1 cellular context compared by ENCODE assay signal in the genomic region with DNA sequence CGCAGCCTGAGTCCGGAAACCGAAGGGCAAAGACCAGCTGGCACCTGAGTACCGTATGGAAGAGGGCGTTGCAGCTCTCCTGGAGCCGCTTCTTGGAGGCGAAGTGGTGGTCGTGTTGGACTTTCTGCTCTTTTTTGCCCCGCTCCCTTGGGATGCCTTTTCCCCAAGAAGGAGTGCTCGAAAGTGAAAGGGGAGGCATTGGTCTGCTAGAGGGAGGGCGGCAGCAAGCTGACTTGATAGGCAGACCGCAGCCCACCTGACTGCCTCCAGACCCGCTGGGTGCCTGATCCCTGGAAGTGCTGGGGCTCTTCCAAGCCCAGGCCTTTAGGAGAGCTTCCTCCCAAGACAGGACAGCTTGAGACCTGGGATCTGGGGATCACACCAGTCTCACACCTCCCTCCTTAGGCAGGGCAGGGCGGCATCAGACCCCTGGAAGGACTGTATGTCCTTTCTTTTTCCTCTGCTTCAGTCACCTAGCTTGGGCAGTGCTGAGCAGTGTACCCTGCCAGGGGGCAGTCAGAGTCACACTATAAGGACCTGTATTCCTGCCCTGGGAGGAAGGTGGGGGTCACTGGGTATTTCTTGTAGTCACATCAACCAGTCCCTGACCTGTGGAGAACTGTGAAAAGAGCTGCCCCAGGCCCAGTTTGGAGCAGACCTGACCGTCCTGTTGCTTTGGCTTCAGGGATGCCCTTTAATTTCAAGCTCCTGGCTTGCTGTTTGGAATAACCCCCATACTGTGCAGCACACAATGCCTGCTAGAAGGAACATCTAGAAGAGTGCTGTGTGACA.
TF ChIP-seq lines count a peak whose summit lies in the region.

No MANE protein-coding gene starts in this region.

TF ChIP-seq in GM12878, 131 proteins besides CTCF, POLR2A, EP300 and RAD21 (continued from another document):
- TF ChIP-seq RAD51 (IDR thresholded peaks at IDR 0.05) = peak; percentile 39; the same call in 1 of the 2 replicates
- TF ChIP-seq ZNF384 (IDR thresholded peaks at IDR 0.05; ENCODE audit: borderline replicate concordance, low read depth, low read length) = no peak
- TF ChIP-seq CHD2 (IDR thresholded peaks at IDR 0.05; ENCODE audit: borderline replicate concordance, low read depth, low read length) = no peak
- peak; percentile 55; the same call in 1 of the 2 replicates for TF ChIP-seq IKZF1 (conservative IDR thresholded peaks at IDR 0.05)
- peak; percentile 31 to 37; a peak in 2 of 4 replicates for TF ChIP-seq IKZF2 (IDR thresholded peaks at IDR 0.05)
- peak; percentile 25 for TF ChIP-seq USF1 (IDR thresholded peaks at IDR 0.05; ENCODE audit: borderline replicate concordance, extremely low read length, insufficient read depth, low read depth, low read length)
- TF ChIP-seq, protein P1, sequence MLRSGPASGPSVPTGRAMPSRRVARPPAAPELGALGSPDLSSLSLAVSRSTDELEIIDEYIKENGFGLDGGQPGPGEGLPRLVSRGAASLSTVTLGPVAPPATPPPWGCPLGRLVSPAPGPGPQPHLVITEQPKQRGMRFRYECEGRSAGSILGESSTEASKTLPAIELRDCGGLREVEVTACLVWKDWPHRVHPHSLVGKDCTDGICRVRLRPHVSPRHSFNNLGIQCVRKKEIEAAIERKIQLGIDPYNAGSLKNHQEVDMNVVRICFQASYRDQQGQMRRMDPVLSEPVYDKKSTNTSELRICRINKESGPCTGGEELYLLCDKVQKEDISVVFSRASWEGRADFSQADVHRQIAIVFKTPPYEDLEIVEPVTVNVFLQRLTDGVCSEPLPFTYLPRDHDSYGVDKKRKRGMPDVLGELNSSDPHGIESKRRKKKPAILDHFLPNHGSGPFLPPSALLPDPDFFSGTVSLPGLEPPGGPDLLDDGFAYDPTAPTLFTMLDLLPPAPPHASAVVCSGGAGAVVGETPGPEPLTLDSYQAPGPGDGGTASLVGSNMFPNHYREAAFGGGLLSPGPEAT (IDR thresholded peaks at IDR 0.05; ENCODE audit: low read depth) = 0 out of 2 replicates have a peak, but pooled peaks have one; percentile 24
- TF ChIP-seq SMAD5 (IDR thresholded peaks at IDR 0.05; ENCODE audit: low read depth) = no peak
- TF ChIP-seq, protein P2, sequence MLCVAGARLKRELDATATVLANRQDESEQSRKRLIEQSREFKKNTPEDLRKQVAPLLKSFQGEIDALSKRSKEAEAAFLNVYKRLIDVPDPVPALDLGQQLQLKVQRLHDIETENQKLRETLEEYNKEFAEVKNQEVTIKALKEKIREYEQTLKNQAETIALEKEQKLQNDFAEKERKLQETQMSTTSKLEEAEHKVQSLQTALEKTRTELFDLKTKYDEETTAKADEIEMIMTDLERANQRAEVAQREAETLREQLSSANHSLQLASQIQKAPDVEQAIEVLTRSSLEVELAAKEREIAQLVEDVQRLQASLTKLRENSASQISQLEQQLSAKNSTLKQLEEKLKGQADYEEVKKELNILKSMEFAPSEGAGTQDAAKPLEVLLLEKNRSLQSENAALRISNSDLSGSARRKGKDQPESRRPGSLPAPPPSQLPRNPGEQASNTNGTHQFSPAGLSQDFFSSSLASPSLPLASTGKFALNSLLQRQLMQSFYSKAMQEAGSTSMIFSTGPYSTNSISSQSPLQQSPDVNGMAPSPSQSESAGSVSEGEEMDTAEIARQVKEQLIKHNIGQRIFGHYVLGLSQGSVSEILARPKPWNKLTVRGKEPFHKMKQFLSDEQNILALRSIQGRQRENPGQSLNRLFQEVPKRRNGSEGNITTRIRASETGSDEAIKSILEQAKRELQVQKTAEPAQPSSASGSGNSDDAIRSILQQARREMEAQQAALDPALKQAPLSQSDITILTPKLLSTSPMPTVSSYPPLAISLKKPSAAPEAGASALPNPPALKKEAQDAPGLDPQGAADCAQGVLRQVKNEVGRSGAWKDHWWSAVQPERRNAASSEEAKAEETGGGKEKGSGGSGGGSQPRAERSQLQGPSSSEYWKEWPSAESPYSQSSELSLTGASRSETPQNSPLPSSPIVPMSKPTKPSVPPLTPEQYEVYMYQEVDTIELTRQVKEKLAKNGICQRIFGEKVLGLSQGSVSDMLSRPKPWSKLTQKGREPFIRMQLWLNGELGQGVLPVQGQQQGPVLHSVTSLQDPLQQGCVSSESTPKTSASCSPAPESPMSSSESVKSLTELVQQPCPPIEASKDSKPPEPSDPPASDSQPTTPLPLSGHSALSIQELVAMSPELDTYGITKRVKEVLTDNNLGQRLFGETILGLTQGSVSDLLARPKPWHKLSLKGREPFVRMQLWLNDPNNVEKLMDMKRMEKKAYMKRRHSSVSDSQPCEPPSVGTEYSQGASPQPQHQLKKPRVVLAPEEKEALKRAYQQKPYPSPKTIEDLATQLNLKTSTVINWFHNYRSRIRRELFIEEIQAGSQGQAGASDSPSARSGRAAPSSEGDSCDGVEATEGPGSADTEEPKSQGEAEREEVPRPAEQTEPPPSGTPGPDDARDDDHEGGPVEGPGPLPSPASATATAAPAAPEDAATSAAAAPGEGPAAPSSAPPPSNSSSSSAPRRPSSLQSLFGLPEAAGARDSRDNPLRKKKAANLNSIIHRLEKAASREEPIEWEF (IDR thresholded peaks at IDR 0.05; ENCODE audit: insufficient replicate concordance, low read depth, low read length) = no peak
- TF ChIP-seq EED (IDR thresholded peaks at IDR 0.05; ENCODE audit: low read depth) = 0 out of 2 replicates have a peak, but pooled peaks have one; percentile 45
- TF ChIP-seq MEF2B (IDR thresholded peaks at IDR 0.05; ENCODE audit: partially characterized antibody, poor library complexity, severe bottlenecking) = peak; percentile 20
